8 cellular contexts compared by ENCODE assay signal in genomic region chr19:36797786-36798108, GRCh38. TPM values are rescaled to one million over a fixed set of nuclear protein-coding genes. Genes with fewer than 3 reads are reported as not detected.
DNase-seq lines count a peak whose midpoint lies in the region; ATAC-seq and TF ChIP-seq lines count a peak whose summit lies in the region.

No MANE protein-coding gene starts in this region.

- POLR2A ChIA-PET in activated CD4-positive, alpha-beta memory T cell treated with anti-CD3 and anti-CD28 coated beads for 36 hours (lab: Charles Lee), result interaction anchor here (0.6 to 1.2 kb wide), 3 partner anchors 51 to 196 kb away, joined by 4 to 5 read pairs (median 5); no protein-coding TSS in a partner anchor

- H3K36me3 ChIP-seq in skeletal muscle satellite cell (ENCODE audit: insufficient read depth, low read length), result peaks cover 2% of the 10 kb centered on the region

- H3K36me3 Mint-ChIP-seq in activated CD4-positive, alpha-beta memory T cell treated with anti-CD3 and anti-CD28 coated beads for 36 hours, result peaks cover 52% of the 10 kb centered on the region
- H3K36me3 Mint-ChIP-seq in glutamatergic neuron (ENCODE audit: unreplicated experiment), result peaks cover 23% of the 10 kb centered on the region

- H3K27me3 ChIP-seq in skeletal muscle satellite cell (ENCODE audit: control insufficient read depth, insufficient read depth, low read length), result no peaks in the 10 kb centered on the region

- no peaks in the 10 kb centered on the region for H3K4me1 ChIP-seq in skeletal muscle satellite cell (ENCODE audit: control insufficient read depth, insufficient read depth, low read length)

- peaks cover 5% of the 10 kb centered on the region for H3K9me3 ChIP-seq in skeletal muscle satellite cell (replicated peaks; ENCODE audit: low read length)

- CTCF ChIA-PET in activated CD4-positive, alpha-beta memory T cell treated with anti-CD3 and anti-CD28 coated beads for 36 hours (lab: Charles Lee), result no interaction called here

- H3K4me3 Mint-ChIP-seq in activated CD4-positive, alpha-beta memory T cell treated with anti-CD3 and anti-CD28 coated beads for 36 hours, result peak overlapping the region; percentile 80
- peak overlapping the region; percentile 88 for H3K4me3 Mint-ChIP-seq in glutamatergic neuron (ENCODE audit: unreplicated experiment)

- TF ChIP-seq CTCF in GM12875 (IDR thresholded peaks at IDR 0.05; ENCODE audit: borderline replicate concordance, insufficient read depth, low read depth, low read length) (no peak), glutamatergic neuron (IDR thresholded peaks at IDR 0.05; ENCODE audit: partially characterized antibody, unreplicated experiment) (no peak)

- H3K27ac Mint-ChIP-seq in activated CD4-positive, alpha-beta memory T cell treated with anti-CD3 and anti-CD28 coated beads for 36 hours, result peak overlapping the region; percentile 89
- peak overlapping the region; percentile 64 for H3K27ac Mint-ChIP-seq in glutamatergic neuron (ENCODE audit: unreplicated experiment)

- H3K9me3 Mint-ChIP-seq in activated CD4-positive, alpha-beta memory T cell treated with anti-CD3 and anti-CD28 coated beads for 36 hours, result peaks cover 50% of the 10 kb centered on the region
- H3K9me3 Mint-ChIP-seq in glutamatergic neuron (ENCODE audit: unreplicated experiment), result peaks cover 9% of the 10 kb centered on the region

- no peak for DNase-seq in activated CD4-positive, alpha-beta memory T cell treated with anti-CD3 and anti-CD28 coated beads for 36 hours
- DNase-seq in glutamatergic neuron, result no peak
- DNase-seq in left colon, result no peak

- H3K4me1 Mint-ChIP-seq in activated CD4-positive, alpha-beta memory T cell treated with anti-CD3 and anti-CD28 coated beads for 36 hours (ENCODE audit: low read depth), result peaks cover 8% of the 10 kb centered on the region
- no peaks in the 10 kb centered on the region for H3K4me1 Mint-ChIP-seq in glutamatergic neuron (ENCODE audit: low read depth, unreplicated experiment)

- no peak for ATAC-seq in left colon
- no peak for ATAC-seq in GM21825 (IDR thresholded peaks at IDR 0.05; ENCODE audit: unreplicated experiment)
- no peak for ATAC-seq in HG03095 (IDR thresholded peaks at IDR 0.05; ENCODE audit: unreplicated experiment)
- ATAC-seq in GM18502 (IDR thresholded peaks at IDR 0.05; ENCODE audit: poor library complexity, unreplicated experiment), result no peak

- peak overlapping the region; percentile 70 for H3K4me2 ChIP-seq in skeletal muscle satellite cell (ENCODE audit: low read length)

- peak overlapping the region; percentile 79 for H3K9ac ChIP-seq in skeletal muscle satellite cell (ENCODE audit: low read depth, low read length)

- H3K27me3 Mint-ChIP-seq in activated CD4-positive, alpha-beta memory T cell treated with anti-CD3 and anti-CD28 coated beads for 36 hours, result no peaks in the 10 kb centered on the region
- H3K27me3 Mint-ChIP-seq in glutamatergic neuron (ENCODE audit: unreplicated experiment), result no peaks in the 10 kb centered on the region

- intact Hi-C loops in activated CD4-positive, alpha-beta memory T cell treated with anti-CD3 and anti-CD28 coated beads for 36 hours (cut with micrococcal nuclease), result loop anchor here (1.0 kb wide), 4 partner anchors 25 to 119 kb away; partner anchors contain the start of genes ZNF568, ZNF829 and ZNF850
- intact Hi-C loops in left colon (cut with DNase I, micrococcal nuclease), result no loop called here

- H3K4me3 ChIP-seq in GM12875 (ENCODE audit: low read depth, low read length), result peak overlapping the region; percentile 67
- H3K4me3 ChIP-seq in skeletal muscle satellite cell (ENCODE audit: low read length), result peak overlapping the region; percentile 89

RNA-seq across cellular contexts. Expression of gene ZNF850, which starts 25.1 kb away (rescaled TPM):
- 1 to 10 TPM; 6.7 TPM for total RNA-seq in activated CD4-positive, alpha-beta memory T cell treated with anti-CD3 and anti-CD28 coated beads for 36 hours
- 3.8 TPM for total RNA-seq in glutamatergic neuron (ENCODE audit: unreplicated experiment)
- 4.2 and 5.1 TPM in 2 replicates for total RNA-seq in skeletal muscle satellite cell (2012; rRNA removed)
- total RNA-seq in left colon, result 1 to 10 TPM; 1.2 to 1.3 TPM

RNA-seq across cellular contexts. Expression of gene ZNF790, which starts 40.4 kb away (rescaled TPM):
- 1 to 10 TPM; 6.1 to 6.9 TPM for total RNA-seq in activated CD4-positive, alpha-beta memory T cell treated with anti-CD3 and anti-CD28 coated beads for 36 hours
- 13.3 TPM for total RNA-seq in glutamatergic neuron (ENCODE audit: unreplicated experiment)
- 4.1 and 7.4 TPM in 2 replicates for total RNA-seq in skeletal muscle satellite cell (2012; rRNA removed)
- 1 to 10 TPM; 3.3 to 5.2 TPM for total RNA-seq in left colon

RNA-seq across cellular contexts. Expression of gene ZNF345, which starts 52.9 kb away (rescaled TPM):
- 1 to 10 TPM; 3.8 to 4.2 TPM for total RNA-seq in activated CD4-positive, alpha-beta memory T cell treated with anti-CD3 and anti-CD28 coated beads for 36 hours
- total RNA-seq in glutamatergic neuron (ENCODE audit: unreplicated experiment) (13.2 TPM), left colon (1 to 10 TPM; 2.8 to 3.6 TPM)
- 0.76 and 1.3 TPM in 2 replicates for total RNA-seq in skeletal muscle satellite cell (2012; rRNA removed)
